In genomic region chr1:25864434-25864833, GRCh38 we compare ENCODE assay signal across 19 cellular contexts. TPM values are rescaled to one million over a fixed set of nuclear protein-coding genes. Genes with fewer than 3 reads are reported as not detected.
DNase-seq lines count a peak whose midpoint lies in the region; ATAC-seq, FAIRE-seq and TF ChIP-seq lines count a peak whose summit lies in the region.
"Had no signal": no experiment of that assay in that cellular context is flagged by ENCODE, and none has a peak within 500 bp of the region (broad histone marks: within the 10 kb centered on the region; RNA-seq: fewer than 3 reads in every experiment).

No MANE protein-coding gene starts in this region.

- no peak overlapping the region for H2AFZ ChIP-seq in HepG2 (ENCODE audit: low read length)
- H2AFZ ChIP-seq: GM23338 had no signal

- POLR2A ChIA-PET in HepG2 (lab: Yijun Ruan, JAX): interaction anchor here (5.4 kb wide), 1 partner anchor 11 kb away, joined by 32 read pairs; the partner anchor contains the start of gene PAQR7

- ATAC-seq in HepG2 (no peak), right lobe of liver (no peak), HG02571 (IDR thresholded peaks at IDR 0.05; ENCODE audit: unreplicated experiment) (no peak)
- ATAC-seq: A549, GM23338, HCT116 had no signal

- no peak overlapping the region for H3K9ac ChIP-seq in HepG2 (ENCODE audit: insufficient read depth, low read depth, low read length)

- peaks cover 10% of the 10 kb centered on the region for H3K36me3 Mint-ChIP-seq in neural crest cell (ENCODE audit: low read depth)

- H3K27me3 ChIP-seq in HepG2 (ENCODE audit: control insufficient read depth in 1 of 2, insufficient read depth in 2 of 2, low read length in 2 of 2): no peaks in the 10 kb centered on the region
- no peaks in the 10 kb centered on the region for H3K27me3 ChIP-seq in right lobe of liver
- H3K27me3 ChIP-seq in bronchial epithelial cell (ENCODE audit: control insufficient read depth, insufficient read depth, low read length): no peaks in the 10 kb centered on the region

- TF ChIP-seq RAD21 in HepG2 (CRISPR knock-in tag; IDR thresholded peaks at IDR 0.05): no peak

- H3K4me3 Mint-ChIP-seq in neural crest cell: peak overlapping the region; percentile 56
- H3K4me3 Mint-ChIP-seq: CD4-positive, alpha-beta T cell; GM23338 had no signal

- no peak for TF ChIP-seq CTCF in HepG2 (CRISPR knock-in tag; IDR thresholded peaks at IDR 0.05)
- TF ChIP-seq CTCF in right lobe of liver (IDR thresholded peaks at IDR 0.05): no peak
- TF ChIP-seq CTCF in bronchial epithelial cell (IDR thresholded peaks at IDR 0.05; ENCODE audit: insufficient read depth, low read length, severe bottlenecking): no peak
- TF ChIP-seq CTCF in neural crest cell (conservative IDR thresholded peaks at IDR 0.05): no peak

- H3K4me3 ChIP-seq in HepG2 (replicated peaks in 1 of 3; ENCODE audit: insufficient read depth in 1 of 3, low read depth in 2 of 3, low read length in 3 of 3) (no peak overlapping the region), right lobe of liver (no peak overlapping the region), bronchial epithelial cell (ENCODE audit: low read depth, low read length) (no peak overlapping the region)
- H3K4me3 ChIP-seq: A549, GM23338 had no signal

- DNase-seq in HepG2 (ENCODE audit: low spot score) (no peak), right lobe of liver (no peak), bronchial epithelial cell (ENCODE audit: low read depth) (no peak), neural crest cell (ENCODE audit: low read depth, low spot score) (no peak), SK-N-DZ (ENCODE audit: low spot score) (no peak), foreskin melanocyte (no peak)
- DNase-seq: AML-193; CD4-positive, alpha-beta T cell; DMS153; DMS79 treated with DMSO at 0.1 percent for 48 hours; GF-D8; IMR-90 had no signal

- H3K9me3 ChIP-seq in HepG2 (ENCODE audit: low read length) (no peaks in the 10 kb centered on the region), right lobe of liver (no peaks in the 10 kb centered on the region)
- H3K9me3 ChIP-seq: A549 had no signal

- H3K4me1 ChIP-seq in HepG2 (ENCODE audit: insufficient read depth, low read length) (peaks cover 72% of the 10 kb centered on the region), right lobe of liver (peaks cover 0 to 39% (median 16%) of the 10 kb centered on the region in 4 donors)

- H3K4me1 Mint-ChIP-seq in neural crest cell: peaks cover 36% of the 10 kb centered on the region

- WGBS in HepG2 (ENCODE audit: low lambda C conversion rate): 94% methylated on average over 3 of the region's 3 CpGs
- WGBS in right lobe of liver (ENCODE audit: insufficient coverage, low coverage, low lambda C conversion rate, missing lambda C conversion rate): 78% methylated on average over 3 of the region's 3 CpGs

- no TSS peak for BruUV-seq in HepG2 (replicated peaks; lab: Mats Ljungman, UMichigan)

- H3K27me3 Mint-ChIP-seq in neural crest cell (ENCODE audit: low read depth): no peaks in the 10 kb centered on the region
- H3K27me3 Mint-ChIP-seq: CD4-positive, alpha-beta T cell had no signal

- no peak overlapping the region for H3K27ac Mint-ChIP-seq in neural crest cell (ENCODE audit: unreplicated experiment)
- H3K27ac Mint-ChIP-seq: CD4-positive, alpha-beta T cell; GM23338 had no signal

- H3K36me3 ChIP-seq in HepG2 (replicated peaks in 1 of 2; ENCODE audit: control insufficient read depth in 1 of 2, insufficient read depth in 2 of 2, low read length in 2 of 2): peaks cover 8 to 15% of the 10 kb centered on the region in 2 experiments; a peak in 4 of 5 replicates
- no peaks in the 10 kb centered on the region for H3K36me3 ChIP-seq in right lobe of liver
- H3K36me3 ChIP-seq in bronchial epithelial cell (ENCODE audit: control insufficient read depth, insufficient read depth, low read length): peaks cover 7% of the 10 kb centered on the region

- intact Hi-C loops in HepG2 (cut with micrococcal nuclease; ENCODE audit: unreplicated experiment) (no loop called here), right lobe of liver (cut with DNase I) (no loop called here)

- TF ChIP-seq POLR2A in HepG2 (IDR thresholded peaks at IDR 0.05; ENCODE audit: insufficient read depth in 1 of 2, low read depth in 2 of 2, low read length in 2 of 2): no peak
- TF ChIP-seq POLR2A in right lobe of liver (IDR thresholded peaks at IDR 0.05): no peak

- FAIRE-seq in HepG2 (lab: Jason Lieb, UNC): no peak
- peak; percentile 18 for FAIRE-seq in bronchial epithelial cell (lab: Jason Lieb, UNC)
- FAIRE-seq: A549 had no signal

- CTCF ChIA-PET in HepG2 (lab: Yijun Ruan, JAX; ENCODE audit: low intra/inter-chr PET ratio, low total read pairs): no interaction called here

- no peaks in the 10 kb centered on the region for H4K20me1 ChIP-seq in HepG2 (ENCODE audit: insufficient read depth, low read length)

- no peak overlapping the region for H3K27ac ChIP-seq in HepG2 (ENCODE audit: extremely low read length, insufficient read depth, low read length)
- H3K27ac ChIP-seq in right lobe of liver: no peak overlapping the region
- H3K27ac ChIP-seq: 22Rv1, A549, C4-2B, HL-60 had no signal

- no peak for TF ChIP-seq EP300 in HepG2 (IDR thresholded peaks at IDR 0.05; ENCODE audit: low read depth in 2 of 2, low read length in 2 of 2)
- TF ChIP-seq EP300 in HepG2 (CRISPR knock-in tag; IDR thresholded peaks at IDR 0.05; ENCODE audit: borderline replicate concordance): no peak

- no peaks in the 10 kb centered on the region for H3K79me2 ChIP-seq in HepG2 (ENCODE audit: insufficient read depth, low read length)

- in situ Hi-C loops in HepG2 (cut with HindIII; ENCODE audit: extremely low pct_ligation_motif_present, low pct_unique_long_range_greater_than_20kb): no loop called here

- no peak overlapping the region for H3K4me2 ChIP-seq in HepG2 (ENCODE audit: low read depth, low read length)
- H3K4me2 ChIP-seq: A549, GM23338 had no signal

- H3K9me3 Mint-ChIP-seq in neural crest cell: no peaks in the 10 kb centered on the region
- H3K9me3 Mint-ChIP-seq: CD4-positive, alpha-beta T cell; GM23338 had no signal

RNA-seq across cellular contexts. Expression of gene AUNIP, which starts 5.2 kb away (rescaled TPM):
- 12.3 and 12.8 TPM in 2 replicates for total RNA-seq in HepG2 (2016; rRNA removed; fragmentation: Illumina TruSeq; extraction: Trizol)
- 5.7 TPM in 2 replicates for total RNA-seq in HepG2 (2016; cell fraction: cytosol; rRNA removed; fragmentation: Illumina TruSeq; extraction: Trizol; ENCODE audit: low read depth)
- 12.6 and 14.1 TPM in 2 replicates for total RNA-seq in HepG2 (2016; cell fraction: insoluble cytoplasmic fraction; rRNA removed; fragmentation: Illumina TruSeq; extraction: Trizol)
- 10.9 and 11.6 TPM in 2 replicates for total RNA-seq in HepG2 (2016; cell fraction: membrane; rRNA removed; fragmentation: Illumina TruSeq; extraction: Trizol)
- 10.2 and 12.0 TPM in 2 replicates for total RNA-seq in HepG2 (2016; cell fraction: nucleus; rRNA removed; fragmentation: Illumina TruSeq; extraction: Trizol)
- polyA plus RNA-seq in HepG2 (2011; rRNA removed): 2.4 and 3.8 TPM in 2 replicates
- polyA plus RNA-seq in HepG2 (2011; cell fraction: cytosol; rRNA removed): 2.0 and 2.5 TPM in 2 replicates
- 2.3 TPM in 2 replicates for polyA plus RNA-seq in HepG2 (2011; cell fraction: nucleus; rRNA removed)
- 1.4 and 2.3 TPM in 2 replicates for polyA plus RNA-seq in HepG2 (2012)
- 2.5 and 3.0 TPM in 2 replicates for polyA plus RNA-seq in HepG2 (2016; cell fraction: cytosol; fragmentation: Illumina TruSeq; extraction: Trizol; ENCODE audit: low read depth)
- polyA plus RNA-seq in HepG2 (2016; cell fraction: insoluble cytoplasmic fraction; fragmentation: Illumina TruSeq; extraction: Trizol; ENCODE audit: low read depth): 12.7 and 13.5 TPM in 2 replicates
- 4.7 and 4.8 TPM in 2 replicates for polyA plus RNA-seq in HepG2 (2016; cell fraction: membrane; fragmentation: Illumina TruSeq; extraction: Trizol; ENCODE audit: low read depth)
- polyA plus RNA-seq in HepG2 (2016; cell fraction: nucleus; fragmentation: Illumina TruSeq; extraction: Trizol; ENCODE audit: insufficient read depth, low read depth): 7.1 and 8.3 TPM in 2 replicates
- polyA minus RNA-seq in HepG2 (2011; rRNA and poly(A)+ RNA removed; ENCODE audit: low replicate concordance): 4.6 and 20.8 TPM in 2 replicates
- 2.7 and 3.9 TPM in 2 replicates for polyA minus RNA-seq in HepG2 (2011; cell fraction: cytosol; rRNA and poly(A)+ RNA removed)
- 5.7 and 7.3 TPM in 2 replicates for polyA minus RNA-seq in HepG2 (2011; cell fraction: nucleus; rRNA and poly(A)+ RNA removed)
- total RNA-seq in right lobe of liver: under 1 TPM in 2 of 6 experiments, not detected in 4; 0.43 to 0.56 TPM
- 2.4 TPM in 2 replicates for total RNA-seq in bronchial epithelial cell
- 13.6 and 15.2 TPM in 2 replicates for total RNA-seq in neural crest cell
- 10.5 and 13.3 TPM in 2 replicates for polyA plus RNA-seq in SK-N-DZ (2014; cell fraction: cytosol; rRNA removed)
- 5.6 and 7.3 TPM in 2 replicates for polyA plus RNA-seq in SK-N-DZ (2014; cell fraction: nucleus; rRNA removed)
- total RNA-seq: CD4-positive, alpha-beta T cell had no signal

RNA-seq across cellular contexts. Expression of gene PAQR7, which starts 11.1 kb away (rescaled TPM):
- 6.0 and 13.2 TPM in 2 replicates for total RNA-seq in HepG2 (2016; rRNA removed; fragmentation: Illumina TruSeq; extraction: Trizol)
- total RNA-seq in HepG2 (2016; cell fraction: cytosol; rRNA removed; fragmentation: Illumina TruSeq; extraction: Trizol; ENCODE audit: low read depth): 4.1 and 4.7 TPM in 2 replicates
- total RNA-seq in HepG2 (2016; cell fraction: insoluble cytoplasmic fraction; rRNA removed; fragmentation: Illumina TruSeq; extraction: Trizol): 6.2 and 13.0 TPM in 2 replicates
- 10.2 and 10.4 TPM in 2 replicates for total RNA-seq in HepG2 (2016; cell fraction: membrane; rRNA removed; fragmentation: Illumina TruSeq; extraction: Trizol)
- 8.2 and 9.4 TPM in 2 replicates for total RNA-seq in HepG2 (2016; cell fraction: nucleus; rRNA removed; fragmentation: Illumina TruSeq; extraction: Trizol)
- 16.6 and 20.2 TPM in 2 replicates for polyA plus RNA-seq in HepG2 (2011; rRNA removed)
- 19.1 and 22.5 TPM in 2 replicates for polyA plus RNA-seq in HepG2 (2011; cell fraction: cytosol; rRNA removed)
- 17.0 and 18.5 TPM in 2 replicates for polyA plus RNA-seq in HepG2 (2011; cell fraction: nucleus; rRNA removed)
- polyA plus RNA-seq in HepG2 (2012): 13.9 and 14.2 TPM in 2 replicates
- 2.4 TPM in 2 replicates for polyA plus RNA-seq in HepG2 (2016; cell fraction: cytosol; fragmentation: Illumina TruSeq; extraction: Trizol; ENCODE audit: low read depth)
- polyA plus RNA-seq in HepG2 (2016; cell fraction: insoluble cytoplasmic fraction; fragmentation: Illumina TruSeq; extraction: Trizol; ENCODE audit: low read depth): 4.5 and 5.3 TPM in 2 replicates
- 5.2 and 5.6 TPM in 2 replicates for polyA plus RNA-seq in HepG2 (2016; cell fraction: membrane; fragmentation: Illumina TruSeq; extraction: Trizol; ENCODE audit: low read depth)
- polyA plus RNA-seq in HepG2 (2016; cell fraction: nucleus; fragmentation: Illumina TruSeq; extraction: Trizol; ENCODE audit: insufficient read depth, low read depth): 19.6 and 20.2 TPM in 2 replicates
- 21.8 and 127 TPM in 2 replicates for polyA minus RNA-seq in HepG2 (2011; rRNA and poly(A)+ RNA removed; ENCODE audit: low replicate concordance)
- polyA minus RNA-seq in HepG2 (2011; cell fraction: cytosol; rRNA and poly(A)+ RNA removed): 28.0 and 29.7 TPM in 2 replicates
- 6.8 and 10.7 TPM in 2 replicates for polyA minus RNA-seq in HepG2 (2011; cell fraction: nucleus; rRNA and poly(A)+ RNA removed)
- total RNA-seq in right lobe of liver: 1 to 10 TPM in 5 of 6 experiments, under 1 TPM in 1; 0.74 to 4.8 (median 2.4) TPM
- total RNA-seq in bronchial epithelial cell: 12.6 and 20.7 TPM in 2 replicates
- 12.7 and 13.3 TPM in 2 replicates for total RNA-seq in neural crest cell
- 7.2 and 7.7 TPM in 2 replicates for polyA plus RNA-seq in SK-N-DZ (2014; cell fraction: cytosol; rRNA removed)
- 4.5 and 5.5 TPM in 2 replicates for polyA plus RNA-seq in SK-N-DZ (2014; cell fraction: nucleus; rRNA removed)

RNA-seq across cellular contexts. Expression of gene STMN1, which starts 41.8 kb away (rescaled TPM):
- total RNA-seq in HepG2 (2016; rRNA removed; fragmentation: Illumina TruSeq; extraction: Trizol) (409 and 618 TPM in 2 replicates), right lobe of liver (10 to 100 TPM in 1 of 6 experiments, 1 to 10 TPM in 5; 2.1 to 11.7 (median 6.8) TPM), bronchial epithelial cell (15.8 and 19.5 TPM in 2 replicates), neural crest cell (934 and 986 TPM in 2 replicates)
- 56.4 and 56.9 TPM in 2 replicates for total RNA-seq in HepG2 (2016; cell fraction: cytosol; rRNA removed; fragmentation: Illumina TruSeq; extraction: Trizol; ENCODE audit: low read depth)
- total RNA-seq in HepG2 (2016; cell fraction: insoluble cytoplasmic fraction; rRNA removed; fragmentation: Illumina TruSeq; extraction: Trizol): 416 and 627 TPM in 2 replicates
- total RNA-seq in HepG2 (2016; cell fraction: membrane; rRNA removed; fragmentation: Illumina TruSeq; extraction: Trizol): 77.5 and 91.5 TPM in 2 replicates
- 147 and 152 TPM in 2 replicates for total RNA-seq in HepG2 (2016; cell fraction: nucleus; rRNA removed; fragmentation: Illumina TruSeq; extraction: Trizol)
- 27.3 and 45.9 TPM in 2 replicates for polyA plus RNA-seq in HepG2 (2011; rRNA removed)
- 14.4 and 19.7 TPM in 2 replicates for polyA plus RNA-seq in HepG2 (2011; cell fraction: cytosol; rRNA removed)
- 19.5 and 20.7 TPM in 2 replicates for polyA plus RNA-seq in HepG2 (2011; cell fraction: nucleus; rRNA removed)
- 58.4 and 155 TPM in 2 replicates for polyA plus RNA-seq in HepG2 (2012)
- polyA plus RNA-seq in HepG2 (2016; cell fraction: cytosol; fragmentation: Illumina TruSeq; extraction: Trizol; ENCODE audit: low read depth): 80.3 and 82.5 TPM in 2 replicates
- 774 and 823 TPM in 2 replicates for polyA plus RNA-seq in HepG2 (2016; cell fraction: insoluble cytoplasmic fraction; fragmentation: Illumina TruSeq; extraction: Trizol; ENCODE audit: low read depth)
- polyA plus RNA-seq in HepG2 (2016; cell fraction: membrane; fragmentation: Illumina TruSeq; extraction: Trizol; ENCODE audit: low read depth): 86.8 and 89.3 TPM in 2 replicates
- 316 and 323 TPM in 2 replicates for polyA plus RNA-seq in HepG2 (2016; cell fraction: nucleus; fragmentation: Illumina TruSeq; extraction: Trizol; ENCODE audit: insufficient read depth, low read depth)
- polyA minus RNA-seq in HepG2 (2011; rRNA and poly(A)+ RNA removed; ENCODE audit: low replicate concordance): 11.3 and 32.5 TPM in 2 replicates
- polyA minus RNA-seq in HepG2 (2011; cell fraction: cytosol; rRNA and poly(A)+ RNA removed): 18.3 and 20.7 TPM in 2 replicates
- 22.0 and 32.7 TPM in 2 replicates for polyA minus RNA-seq in HepG2 (2011; cell fraction: nucleus; rRNA and poly(A)+ RNA removed)
- 606 and 733 TPM in 2 replicates for polyA plus RNA-seq in SK-N-DZ (2014; cell fraction: cytosol; rRNA removed)
- 445 and 670 TPM in 2 replicates for polyA plus RNA-seq in SK-N-DZ (2014; cell fraction: nucleus; rRNA removed)

RNA-seq across cellular contexts. Expression of gene MTFR1L, which starts 44.7 kb away (rescaled TPM):
- total RNA-seq in HepG2 (2016; rRNA removed; fragmentation: Illumina TruSeq; extraction: Trizol): 38.0 and 47.5 TPM in 2 replicates
- total RNA-seq in HepG2 (2016; cell fraction: cytosol; rRNA removed; fragmentation: Illumina TruSeq; extraction: Trizol; ENCODE audit: low read depth): 28.2 and 30.9 TPM in 2 replicates
- 40.1 and 47.2 TPM in 2 replicates for total RNA-seq in HepG2 (2016; cell fraction: insoluble cytoplasmic fraction; rRNA removed; fragmentation: Illumina TruSeq; extraction: Trizol)
- 56.8 and 65.1 TPM in 2 replicates for total RNA-seq in HepG2 (2016; cell fraction: membrane; rRNA removed; fragmentation: Illumina TruSeq; extraction: Trizol)
- total RNA-seq in HepG2 (2016; cell fraction: nucleus; rRNA removed; fragmentation: Illumina TruSeq; extraction: Trizol): 25.8 and 26.4 TPM in 2 replicates
- 55.7 and 68.1 TPM in 2 replicates for polyA plus RNA-seq in HepG2 (2011; rRNA removed)
- polyA plus RNA-seq in HepG2 (2011; cell fraction: cytosol; rRNA removed): 36.1 and 44.8 TPM in 2 replicates
- polyA plus RNA-seq in HepG2 (2011; cell fraction: nucleus; rRNA removed): 196 and 210 TPM in 2 replicates
- polyA plus RNA-seq in HepG2 (2012): 39.2 and 42.0 TPM in 2 replicates
- 28.1 and 35.4 TPM in 2 replicates for polyA plus RNA-seq in HepG2 (2016; cell fraction: cytosol; fragmentation: Illumina TruSeq; extraction: Trizol; ENCODE audit: low read depth)
- 45.3 and 52.8 TPM in 2 replicates for polyA plus RNA-seq in HepG2 (2016; cell fraction: insoluble cytoplasmic fraction; fragmentation: Illumina TruSeq; extraction: Trizol; ENCODE audit: low read depth)
- 52.1 and 54.5 TPM in 2 replicates for polyA plus RNA-seq in HepG2 (2016; cell fraction: membrane; fragmentation: Illumina TruSeq; extraction: Trizol; ENCODE audit: low read depth)
- polyA plus RNA-seq in HepG2 (2016; cell fraction: nucleus; fragmentation: Illumina TruSeq; extraction: Trizol; ENCODE audit: insufficient read depth, low read depth): 60.6 and 65.4 TPM in 2 replicates
- 29.8 and 53.8 TPM in 2 replicates for polyA minus RNA-seq in HepG2 (2011; rRNA and poly(A)+ RNA removed; ENCODE audit: low replicate concordance)
- 18.0 and 18.1 TPM in 2 replicates for polyA minus RNA-seq in HepG2 (2011; cell fraction: cytosol; rRNA and poly(A)+ RNA removed)
- 23.8 and 32.3 TPM in 2 replicates for polyA minus RNA-seq in HepG2 (2011; cell fraction: nucleus; rRNA and poly(A)+ RNA removed)
- 10 to 100 TPM; 30.8 to 48.9 (median 43.3) TPM for total RNA-seq in right lobe of liver
- total RNA-seq in bronchial epithelial cell: 15.0 and 22.0 TPM in 2 replicates
- 61.1 and 68.6 TPM in 2 replicates for total RNA-seq in neural crest cell
- 41.3 and 45.7 TPM in 2 replicates for polyA plus RNA-seq in SK-N-DZ (2014; cell fraction: cytosol; rRNA removed)
- 53.0 and 70.9 TPM in 2 replicates for polyA plus RNA-seq in SK-N-DZ (2014; cell fraction: nucleus; rRNA removed)
